ENCODE assay signal across 8 cellular contexts in the genomic region with DNA sequence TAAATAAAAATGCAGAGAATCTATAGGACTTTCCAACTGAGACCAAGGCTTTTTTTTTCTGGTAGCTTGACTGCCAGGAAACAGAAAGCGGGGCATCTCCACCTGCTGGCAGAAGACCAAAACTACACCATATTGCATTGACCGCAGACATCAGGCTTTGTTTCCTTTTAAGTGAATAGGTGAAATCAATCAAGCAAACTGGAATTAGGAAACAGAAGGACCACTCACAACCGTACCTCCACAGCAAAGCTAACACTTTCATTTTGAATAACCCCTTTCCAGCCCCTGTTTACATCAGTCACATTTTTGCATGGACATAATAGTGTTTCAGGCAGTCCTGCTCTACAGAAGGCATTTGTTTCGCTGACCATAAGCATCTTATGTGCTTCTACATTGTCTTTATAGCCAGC.
DNase-seq lines count a peak whose midpoint lies in the region; ATAC-seq, FAIRE-seq and TF ChIP-seq lines count a peak whose summit lies in the region.

No MANE protein-coding gene starts in this region.

- TF ChIP-seq CTCF in fibroblast of the aortic adventitia (IDR thresholded peaks at IDR 0.05; ENCODE audit: insufficient read depth, low read length) (peak; percentile 68), progenitor cell of endocrine pancreas (IDR thresholded peaks at IDR 0.05; ENCODE audit: unreplicated experiment) (peak; percentile 74)

- peak; percentile 74 for ATAC-seq in HG03108 (IDR thresholded peaks at IDR 0.05; ENCODE audit: unreplicated experiment)
- no peak for ATAC-seq in HG03457 (IDR thresholded peaks at IDR 0.05; ENCODE audit: unreplicated experiment)

- H3K27ac Mint-ChIP-seq in progenitor cell of endocrine pancreas = no peak overlapping the region

- FAIRE-seq in GM18507 (lab: Jason Lieb, UNC) = peak; percentile 94

- H3K4me3 Mint-ChIP-seq in progenitor cell of endocrine pancreas (ENCODE audit: low read depth) = no peak overlapping the region

- no peak overlapping the region for H3K4me3 ChIP-seq in fibroblast of the aortic adventitia (ENCODE audit: low read depth, low read length)

- H3K4me1 Mint-ChIP-seq in progenitor cell of endocrine pancreas (ENCODE audit: low read depth) = no peaks in the 10 kb centered on the region

- peak; percentile 47 for DNase-seq in AG20443 (ENCODE audit: low spot score)
- no peak for DNase-seq in GM18507 (ENCODE audit: extremely low spot score, insufficient read length, low read depth)
- peak; percentile 67 for DNase-seq in NCI-H82 (lab: John Stamatoyannopoulos, UW)
- peak; percentile 2 for DNase-seq in activated T-cell treated with anti-CD3 and anti-CD28 coated beads for 4 hours
- peak; percentile 43 for DNase-seq in fibroblast of the aortic adventitia (ENCODE audit: low read depth)
- peak; percentile 24 for DNase-seq in progenitor cell of endocrine pancreas (ENCODE audit: low spot score, unreplicated experiment)

- no peaks in the 10 kb centered on the region for H3K36me3 Mint-ChIP-seq in progenitor cell of endocrine pancreas (ENCODE audit: insufficient read depth)

- H3K27me3 Mint-ChIP-seq in progenitor cell of endocrine pancreas = no peaks in the 10 kb centered on the region

- peaks cover 15% of the 10 kb centered on the region for H3K9me3 Mint-ChIP-seq in progenitor cell of endocrine pancreas (ENCODE audit: low read depth)
